ENCODE assay signal across 8 cellular contexts in genomic region chr6:32952817-32953739, GRCh38. TPM values are rescaled to one million over a fixed set of nuclear protein-coding genes. Genes with fewer than 3 reads are reported as not detected.
DNase-seq lines count a peak whose midpoint lies in the region; ATAC-seq, FAIRE-seq and TF ChIP-seq lines count a peak whose summit lies in the region.

TSS of gene HLA-DMA (minus strand) at chr6:32953097. CDS start at chr6:32953036, 61 bp downstream.

- H3K4me1 ChIP-seq in HepG2 (ENCODE audit: insufficient read depth, low read length), result peaks cover 12% of the 10 kb centered on the region

- peak; percentile 62 for TF ChIP-seq RAD21 in HepG2 (CRISPR knock-in tag; IDR thresholded peaks at IDR 0.05)

- CTCF ChIA-PET in HepG2 (lab: Yijun Ruan, JAX; ENCODE audit: low intra/inter-chr PET ratio, low total read pairs), result interaction anchor here (1.2 to 1.8 kb wide), 4 partner anchors 15 to 67 kb away, joined by 3 to 14 read pairs (median 4); partner anchors contain the start of gene BRD2

- no peaks in the 10 kb centered on the region for H3K9me3 ChIP-seq in HepG2 (ENCODE audit: low read length)

- WGBS in HepG2 (ENCODE audit: low lambda C conversion rate), result 36% methylated on average over 10 of the region's 10 CpGs

- H3K4me2 ChIP-seq in HepG2 (ENCODE audit: low read depth, low read length), result peak within 1 kb of the TSS; percentile 15

- no peak within 1 kb of the TSS for H3K9ac ChIP-seq in HepG2 (ENCODE audit: insufficient read depth, low read depth, low read length)

- POLR2A ChIA-PET in HepG2 (lab: Yijun Ruan, JAX), result interaction anchor here (0.6 to 8.9 kb wide), 9 partner anchors 11 to 255 kb away, joined by 3 to 202 read pairs (median 4); partner anchors contain the start of genes BRD2, HLA-DMB, RING1 and TAP2

- no peak within 1 kb of the TSS for H3K4me3 ChIP-seq in HepG2 (replicated peaks in 1 of 3; ENCODE audit: insufficient read depth in 1 of 3, low read depth in 2 of 3, low read length in 3 of 3)

- no peaks in the 10 kb centered on the region for H3K36me3 ChIP-seq in HepG2 (replicated peaks in 1 of 2; ENCODE audit: control insufficient read depth in 1 of 2, insufficient read depth in 2 of 2, low read length in 2 of 2)

- TF ChIP-seq CTCF in HepG2 (CRISPR knock-in tag; IDR thresholded peaks at IDR 0.05), result peak; percentile 82

- TF ChIP-seq EP300 in HepG2 (IDR thresholded peaks at IDR 0.05; ENCODE audit: low read depth in 2 of 2, low read length in 2 of 2) (no peak), HepG2 (CRISPR knock-in tag; IDR thresholded peaks at IDR 0.05; ENCODE audit: borderline replicate concordance) (no peak)

- peak; percentile 90 for DNase-seq in AG08396 (ENCODE audit: low spot score)
- DNase-seq in NCI-H2227 treated with DMSO at 0.1 percent for 48 hours (lab: John Stamatoyannopoulos, UW), result peak; percentile 71
- peak; percentile 76 for DNase-seq in activated CD4-positive, alpha-beta T cell treated with anti-CD3 and anti-CD28 coated beads for 48 hours
- DNase-seq in dedifferentiated amniotic fluid mesenchymal stem cell (ENCODE audit: extremely low spot score), result peak; percentile 97
- peak; percentile 85 for DNase-seq in HepG2 (ENCODE audit: low spot score)
- peak; percentile 53 to 75 for DNase-seq in stimulated activated CD4-positive, alpha-beta T cell treated with anti-CD3 and anti-CD28 coated beads, Interleukin-4, amount 100 ng/mL, for 4 hours

- H3K27me3 ChIP-seq in HepG2 (ENCODE audit: control insufficient read depth in 1 of 2, insufficient read depth in 2 of 2, low read length in 2 of 2), result peaks cover 1 to 13% of the 10 kb centered on the region in 2 experiments; a peak in 2 of 5 replicates

- peak; percentile 96 for FAIRE-seq in HepG2 (lab: Jason Lieb, UNC)

- peak; percentile 60 for ATAC-seq in GM18508 (IDR thresholded peaks at IDR 0.05; ENCODE audit: insufficient read depth, unreplicated experiment)
- peak; percentile 91 for ATAC-seq in HG02943 (IDR thresholded peaks at IDR 0.05; ENCODE audit: low read depth, unreplicated experiment)
- peak; percentile 92 for ATAC-seq in HepG2

- in situ Hi-C loops in HepG2 (cut with HindIII; ENCODE audit: extremely low pct_ligation_motif_present, low pct_unique_long_range_greater_than_20kb), result loop anchor here (25.0 kb wide), 1 partner anchor 1041 kb away; the partner anchor contains the start of gene ZBTB12

- TF ChIP-seq POLR2A in HepG2 (IDR thresholded peaks at IDR 0.05; ENCODE audit: insufficient read depth in 1 of 2, low read depth in 2 of 2, low read length in 2 of 2), result no peak

- no peaks in the 10 kb centered on the region for H3K79me2 ChIP-seq in HepG2 (ENCODE audit: insufficient read depth, low read length)

- H4K20me1 ChIP-seq in HepG2 (ENCODE audit: insufficient read depth, low read length), result no peaks in the 10 kb centered on the region

- BruUV-seq in HepG2 (replicated peaks; lab: Mats Ljungman, UMichigan), result no TSS peak

- H3K27ac ChIP-seq in HepG2 (ENCODE audit: extremely low read length, insufficient read depth, low read length), result no peak within 1 kb of the TSS

- intact Hi-C loops in HepG2 (cut with micrococcal nuclease; ENCODE audit: unreplicated experiment), result loop anchor here (1.0 kb wide), 1 partner anchor 115 kb away; the partner anchor contains the start of gene TAP2

- peak within 1 kb of the TSS; percentile 10 for H2AFZ ChIP-seq in HepG2 (ENCODE audit: low read length)

TF ChIP-seq in HepG2, 621 proteins besides CTCF, POLR2A, EP300 and RAD21 (continues in another document):
- TF ChIP-seq ZNF318 (CRISPR knock-in tag; IDR thresholded peaks at IDR 0.05) (no peak), TRIM22 (IDR thresholded peaks at IDR 0.05) (no peak), YEATS2 (CRISPR knock-in tag; IDR thresholded peaks at IDR 0.05; ENCODE audit: borderline replicate concordance) (peak; percentile 39; the same call in 1 of the 2 replicates), HNF4A (CRISPR knock-in tag; IDR thresholded peaks at IDR 0.05) (no peak), ZNF570 (CRISPR knock-in tag; IDR thresholded peaks at IDR 0.05; ENCODE audit: borderline replicate concordance) (no peak)

RNA-seq across cellular contexts. Expression of gene HLA-DMA, which starts in this region (rescaled TPM):
- 0.71 and 1.3 TPM in 2 replicates for total RNA-seq in HepG2 (2016; rRNA removed; fragmentation: Illumina TruSeq; extraction: Trizol)
- 0.53 and 0.61 TPM in 2 replicates for total RNA-seq in HepG2 (2016; cell fraction: cytosol; rRNA removed; fragmentation: Illumina TruSeq; extraction: Trizol; ENCODE audit: low read depth)
- 0.82 and 1.2 TPM in 2 replicates for total RNA-seq in HepG2 (2016; cell fraction: insoluble cytoplasmic fraction; rRNA removed; fragmentation: Illumina TruSeq; extraction: Trizol)
- 0.46 and 0.76 TPM in 2 replicates for total RNA-seq in HepG2 (2016; cell fraction: membrane; rRNA removed; fragmentation: Illumina TruSeq; extraction: Trizol)
- 0.78 and 0.85 TPM in 2 replicates for total RNA-seq in HepG2 (2016; cell fraction: nucleus; rRNA removed; fragmentation: Illumina TruSeq; extraction: Trizol)
- polyA plus RNA-seq in HepG2 (2011; rRNA removed), result 0.70 and 1.7 TPM in 2 replicates
- polyA plus RNA-seq in HepG2 (2011; cell fraction: cytosol; rRNA removed), result 0.59 and 1.2 TPM in 2 replicates
- 3.1 and 3.3 TPM in 2 replicates for polyA plus RNA-seq in HepG2 (2011; cell fraction: nucleus; rRNA removed)
- 1.6 and 1.7 TPM in 2 replicates for polyA plus RNA-seq in HepG2 (2012)
- polyA plus RNA-seq in HepG2 (2016; cell fraction: cytosol; fragmentation: Illumina TruSeq; extraction: Trizol; ENCODE audit: low read depth), result 0.12 and 0.36 TPM in 2 replicates
- 0.62 and 0.68 TPM in 2 replicates for polyA plus RNA-seq in HepG2 (2016; cell fraction: insoluble cytoplasmic fraction; fragmentation: Illumina TruSeq; extraction: Trizol; ENCODE audit: low read depth)
- polyA plus RNA-seq in HepG2 (2016; cell fraction: membrane; fragmentation: Illumina TruSeq; extraction: Trizol; ENCODE audit: low read depth), result 0.63 and 0.96 TPM in 2 replicates
- polyA plus RNA-seq in HepG2 (2016; cell fraction: nucleus; fragmentation: Illumina TruSeq; extraction: Trizol; ENCODE audit: insufficient read depth, low read depth), result 2.9 and 4.5 TPM in 2 replicates
- 1.2 and 1.9 TPM in 2 replicates for polyA minus RNA-seq in HepG2 (2011; rRNA and poly(A)+ RNA removed; ENCODE audit: low replicate concordance)
- polyA minus RNA-seq in HepG2 (2011; cell fraction: cytosol; rRNA and poly(A)+ RNA removed), result not detected in 2 replicates
- 1.7 and 2.3 TPM in 2 replicates for polyA minus RNA-seq in HepG2 (2011; cell fraction: nucleus; rRNA and poly(A)+ RNA removed)
